8 cellular contexts compared by ENCODE assay signal in genomic region chr17:19003966-19004600, GRCh38. TPM values are rescaled to one million over a fixed set of nuclear protein-coding genes. Genes with fewer than 3 reads are reported as not detected.
DNase-seq lines count a peak whose midpoint lies in the region; ATAC-seq and TF ChIP-seq lines count a peak whose summit lies in the region.

No MANE protein-coding gene starts in this region.

- H3K27ac ChIP-seq in CD4-positive, CD25-positive, alpha-beta regulatory T cell (ENCODE audit: insufficient read depth, low read length, poor library complexity, severe bottlenecking), result peak overlapping the region; percentile 76
- H3K27ac ChIP-seq in esophagus muscularis mucosa (replicated peaks in 1 of 4) (peak overlapping the region; percentile 74 to 81 (median 78)), neuronal stem cell (replicated peaks; ENCODE audit: low read length) (peak overlapping the region; percentile 13), tibial artery (peak overlapping the region; percentile 87 to 88)

- H3K4me1 ChIP-seq in CD4-positive, CD25-positive, alpha-beta regulatory T cell (ENCODE audit: control insufficient read depth, insufficient read depth, low read length, poor library complexity, severe bottlenecking), result peaks cover 42% of the 10 kb centered on the region
- H3K4me1 ChIP-seq in esophagus muscularis mucosa (peaks cover 9 to 29% (median 26%) of the 10 kb centered on the region in 4 donors), neuronal stem cell (ENCODE audit: control insufficient read depth in 2 of 2, insufficient read depth in 1 of 2, low read depth in 1 of 2, low read length in 2 of 2) (peaks cover 8 to 26% of the 10 kb centered on the region in 2 donors), tibial artery (peaks cover 0 to 39% (median 27%) of the 10 kb centered on the region in 4 donors)

- TF ChIP-seq EP300 in esophagus muscularis mucosa (IDR thresholded peaks at IDR 0.05), result no peak

- peak overlapping the region; percentile 66 for H2AFZ ChIP-seq in neuronal stem cell (ENCODE audit: low read length)

- ATAC-seq in CD4-positive, CD25-positive, alpha-beta regulatory T cell (ENCODE audit: low read depth in 2 of 2), result peak; percentile 29 to 49
- ATAC-seq in GM21717 (IDR thresholded peaks at IDR 0.05; ENCODE audit: unreplicated experiment), result peak; percentile 34

- intact Hi-C loops in esophagus muscularis mucosa (cut with DNase I) (no loop called here), tibial artery (cut with DNase I; ENCODE audit: low total_unique reads) (no loop called here)

- no peak overlapping the region for H2BK5ac ChIP-seq in neuronal stem cell (ENCODE audit: low read length)

- no peaks in the 10 kb centered on the region for H3K27me3 ChIP-seq in CD4-positive, CD25-positive, alpha-beta regulatory T cell (ENCODE audit: control insufficient read depth, insufficient read depth, low read length)
- no peaks in the 10 kb centered on the region for H3K27me3 ChIP-seq in esophagus muscularis mucosa
- H3K27me3 ChIP-seq in neuronal stem cell (ENCODE audit: control insufficient read depth in 3 of 3, insufficient read depth in 3 of 3, low read depth in 1 of 3, low read length in 3 of 3), result peaks cover 0 to 71% (median 0%) of the 10 kb centered on the region in 3 experiments
- no peaks in the 10 kb centered on the region for H3K27me3 ChIP-seq in tibial artery

- peak overlapping the region; percentile 97 for H3K18ac ChIP-seq in neuronal stem cell (ENCODE audit: low read length)

- peak overlapping the region; percentile 41 for H4K91ac ChIP-seq in neuronal stem cell (ENCODE audit: low read depth, low read length, poor library complexity)

- no peak overlapping the region for H3K14ac ChIP-seq in neuronal stem cell (ENCODE audit: low read length)

- DNase-seq in CD4-positive, CD25-positive, alpha-beta regulatory T cell, result peak in 2 of 3 donors; percentile 29 to 75
- peak; percentile 18 for DNase-seq in NCI-H146 treated with DMSO at 0.1 percent for 48 hours (lab: John Stamatoyannopoulos, UW; ENCODE audit: unreplicated experiment)
- peak; percentile 62 for DNase-seq in activated CD8-positive, alpha-beta memory T cell treated with anti-CD3 and anti-CD28 coated beads, Interleukin-2, amount 50 U/mL, for 4 hours
- DNase-seq in esophagus muscularis mucosa (ENCODE audit: extremely low spot score), result no peak
- DNase-seq in neuronal stem cell (ENCODE audit: low spot score), result peak; percentile 32
- no peak for DNase-seq in tibial artery
- DNase-seq in inferior parietal cortex (ENCODE audit: extremely low spot score), result no peak

- peaks cover 7% of the 10 kb centered on the region for H3K36me3 ChIP-seq in CD4-positive, CD25-positive, alpha-beta regulatory T cell (ENCODE audit: control insufficient read depth, insufficient read depth, low read length)
- no peaks in the 10 kb centered on the region for H3K36me3 ChIP-seq in esophagus muscularis mucosa
- H3K36me3 ChIP-seq in neuronal stem cell (replicated peaks in 1 of 2; ENCODE audit: control insufficient read depth in 2 of 2, insufficient read depth in 2 of 2, low read length in 2 of 2), result peaks cover 0 to 5% of the 10 kb centered on the region in 2 donors
- H3K36me3 ChIP-seq in tibial artery, result no peaks in the 10 kb centered on the region

- H3K4me3 Mint-ChIP-seq in CD4-positive, CD25-positive, alpha-beta regulatory T cell, result peak overlapping the region; percentile 75 to 95 (median 92)

- peaks cover 0 to 41% (median 24%) of the 10 kb centered on the region in 4 donors for H3K4me1 Mint-ChIP-seq in CD4-positive, CD25-positive, alpha-beta regulatory T cell

- 1% methylated on average over 34 of the region's 46 CpGs for WGBS in esophagus muscularis mucosa
- WGBS in neuronal stem cell (ENCODE audit: extremely low coverage in 2 of 2, insufficient read length in 2 of 2, insufficient replicate concordance in 1 of 2), 2 donors, result no CpG with 5 or more reads among the region's 46 CpGs

- TF ChIP-seq CTCF in esophagus muscularis mucosa (IDR thresholded peaks at IDR 0.05) (no peak), tibial artery (IDR thresholded peaks at IDR 0.05) (no peak)

- H3K36me3 Mint-ChIP-seq in CD4-positive, CD25-positive, alpha-beta regulatory T cell, result no peaks in the 10 kb centered on the region

- no peaks in the 10 kb centered on the region for H3K27me3 Mint-ChIP-seq in CD4-positive, CD25-positive, alpha-beta regulatory T cell

- H3K4me3 ChIP-seq in CD4-positive, CD25-positive, alpha-beta regulatory T cell (ENCODE audit: low read depth, low read length), result peak overlapping the region; percentile 55
- H3K4me3 ChIP-seq in esophagus muscularis mucosa (peak overlapping the region; percentile 67 to 77 (median 72)), neuronal stem cell (ENCODE audit: low read length in 2 of 2) (peak overlapping the region in 1 of 2 donors; percentile 90), tibial artery (peak overlapping the region; percentile 74 to 77)

- H3K27ac Mint-ChIP-seq in CD4-positive, CD25-positive, alpha-beta regulatory T cell, result peak overlapping the region; percentile 68 to 93 (median 89)

- peak overlapping the region; percentile 93 for H2BK120ac ChIP-seq in neuronal stem cell (ENCODE audit: low read depth, low read length)

- no peaks in the 10 kb centered on the region for H3K9me3 Mint-ChIP-seq in CD4-positive, CD25-positive, alpha-beta regulatory T cell

- no peak overlapping the region for H2BK12ac ChIP-seq in neuronal stem cell (ENCODE audit: low read length)

- TF ChIP-seq POLR2A in esophagus muscularis mucosa (IDR thresholded peaks at IDR 0.05; ENCODE audit: low read depth), result no peak

- H3K9me3 ChIP-seq in CD4-positive, CD25-positive, alpha-beta regulatory T cell (ENCODE audit: control insufficient read depth in 2 of 2, low read length in 2 of 2), result no peaks in the 10 kb centered on the region
- H3K9me3 ChIP-seq in esophagus muscularis mucosa (no peaks in the 10 kb centered on the region), neuronal stem cell (replicated peaks in 1 of 2; ENCODE audit: control insufficient read depth in 2 of 2, insufficient read depth in 1 of 2, low read depth in 1 of 2, low read length in 2 of 2) (peaks cover 1 to 7% of the 10 kb centered on the region in 2 donors), tibial artery (no peaks in the 10 kb centered on the region)

- peak overlapping the region; percentile 88 for H2AK5ac ChIP-seq in neuronal stem cell (ENCODE audit: low read depth, low read length)

- H3K9ac ChIP-seq in neuronal stem cell (ENCODE audit: low read depth, low read length, poor library complexity), result peak overlapping the region; percentile 97

- H4K8ac ChIP-seq in neuronal stem cell (ENCODE audit: low read depth, low read length), result no peak overlapping the region

- H3K4me2 ChIP-seq in neuronal stem cell (ENCODE audit: insufficient read depth, low read length, poor library complexity, severe bottlenecking), result peak overlapping the region; percentile 90

- H3K4ac ChIP-seq in neuronal stem cell (ENCODE audit: low read length), result no peak overlapping the region

- peaks cover 16% of the 10 kb centered on the region for H3K79me1 ChIP-seq in neuronal stem cell (ENCODE audit: low read depth, low read length)

- H2BK15ac ChIP-seq in neuronal stem cell (ENCODE audit: low read length), result peak overlapping the region; percentile 91

- no peak overlapping the region for H3K23ac ChIP-seq in neuronal stem cell (ENCODE audit: low read depth, low read length, poor library complexity)

RNA-seq across cellular contexts. Expression of gene FAM83G, which starts 0.5 kb away (rescaled TPM):
- total RNA-seq in CD4-positive, CD25-positive, alpha-beta regulatory T cell, result 10.7 TPM
- polyA plus RNA-seq in CD4-positive, CD25-positive, alpha-beta regulatory T cell, result 1 to 10 TPM; 3.7 to 6.2 (median 5.3) TPM
- 10 to 100 TPM in 2 of 4 donors, 1 to 10 TPM in 2; 3.7 to 16.7 (median 11.8) TPM for total RNA-seq in esophagus muscularis mucosa
- polyA plus RNA-seq in neuronal stem cell (2013, experiment 1 of 2), result 9.5 TPM
- 9.7 TPM for polyA plus RNA-seq in neuronal stem cell (2013, experiment 2 of 2)

RNA-seq across cellular contexts. Expression of gene GRAP, which starts 42.7 kb away (rescaled TPM):
- 34.5 TPM for total RNA-seq in CD4-positive, CD25-positive, alpha-beta regulatory T cell
- 10 to 100 TPM; 52.2 to 77.5 (median 62.6) TPM for polyA plus RNA-seq in CD4-positive, CD25-positive, alpha-beta regulatory T cell
- 1 to 10 TPM; 2.1 to 4.1 (median 3.5) TPM for total RNA-seq in esophagus muscularis mucosa
- polyA plus RNA-seq in neuronal stem cell (2013, experiment 1 of 2), result 0.08 TPM
- polyA plus RNA-seq in neuronal stem cell (2013, experiment 2 of 2), result 0.11 TPM

RNA-seq across cellular contexts. Expression of gene SLC5A10, which starts 52.1 kb away (rescaled TPM):
- not detected for total RNA-seq in CD4-positive, CD25-positive, alpha-beta regulatory T cell
- under 1 TPM; 0.05 to 0.23 (median 0.16) TPM for polyA plus RNA-seq in CD4-positive, CD25-positive, alpha-beta regulatory T cell
- not detected for total RNA-seq in esophagus muscularis mucosa
- polyA plus RNA-seq in neuronal stem cell (2013, experiment 1 of 2), result under 0.01 TPM
- not detected for polyA plus RNA-seq in neuronal stem cell (2013, experiment 2 of 2)

Comparison
In these comparisons a context has a peak if more than half of its experiments do, and no peak if none do; other contexts are left out.
1. DNase-seq: peak in CD4-positive, CD25-positive, alpha-beta regulatory T cell (2 of 3), NCI-H146 treated with DMSO at 0.1 percent for 48 hours (single experiment), activated CD8-positive, alpha-beta memory T cell treated with anti-CD3 and anti-CD28 coated beads, Interleukin-2, amount 50 U/mL, for 4 hours (single experiment) and neuronal stem cell (single experiment); none in esophagus muscularis mucosa (single experiment), tibial artery (0 of 2) and inferior parietal cortex (single experiment).
2. H3K27ac ChIP-seq: peak in every context shown above with its lines; median percentile 88 in tibial artery; 78 in esophagus muscularis mucosa; 76 in CD4-positive, CD25-positive, alpha-beta regulatory T cell; 13 in neuronal stem cell.